In the genomic region with DNA sequence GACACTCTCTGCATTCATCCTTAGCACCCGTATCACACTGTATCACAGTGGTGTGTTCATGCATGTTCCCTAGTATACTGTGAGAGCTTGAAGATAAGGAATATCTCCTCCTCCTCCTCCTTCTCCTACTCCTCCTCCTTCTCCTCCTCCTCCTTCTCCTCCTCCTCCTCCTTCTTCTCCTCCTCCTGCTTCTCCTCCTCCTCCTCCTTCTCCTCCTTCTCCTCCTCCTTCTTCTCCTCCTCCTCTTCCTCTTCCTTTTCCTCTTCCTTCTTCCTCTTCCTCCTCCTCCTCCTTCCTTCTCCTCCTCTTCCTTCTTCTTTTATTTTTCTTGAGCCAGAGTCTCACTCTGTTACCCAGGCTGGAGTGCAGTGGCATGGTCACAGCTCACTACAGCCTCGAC, we compare ENCODE assay signal across 20 cellular contexts. TPM values are rescaled to one million over a fixed set of nuclear protein-coding genes. Genes with fewer than 3 reads are reported as not detected.
DNase-seq lines count a peak whose midpoint lies in the region; ATAC-seq, FAIRE-seq and TF ChIP-seq lines count a peak whose summit lies in the region.
"Had no signal": no experiment of that assay in that cellular context is flagged by ENCODE, and none has a peak within 500 bp of the region (broad histone marks: within the 10 kb centered on the region; RNA-seq: fewer than 3 reads in every experiment).

No MANE protein-coding gene starts in this region.

- H3K4me1 Mint-ChIP-seq in Caco-2 (ENCODE audit: low read depth, unreplicated experiment) = peaks cover 11% of the 10 kb centered on the region
- H3K4me1 Mint-ChIP-seq in mesothelial cell of epicardium = peaks cover 8% of the 10 kb centered on the region
- H3K4me1 Mint-ChIP-seq: CD4-positive, alpha-beta memory T cell had no signal

- H3K79me2 ChIP-seq in K562 (ENCODE audit: control insufficient read depth, insufficient read depth, low read length) = no peaks in the 10 kb centered on the region

- H3K9me1 ChIP-seq in K562 (ENCODE audit: control insufficient read depth, insufficient read depth, low read length) = no peaks in the 10 kb centered on the region

- no peak overlapping the region for H3K27ac ChIP-seq in K562 (ENCODE audit: extremely low read depth, low read depth, low read length)
- H3K27ac ChIP-seq: KMS-11 had no signal

- no peaks in the 10 kb centered on the region for H3K27me3 Mint-ChIP-seq in Caco-2 (ENCODE audit: insufficient read depth, unreplicated experiment)
- H3K27me3 Mint-ChIP-seq in mesothelial cell of epicardium (ENCODE audit: low read depth) = no peaks in the 10 kb centered on the region

- TF ChIP-seq CTCF in Caco-2 (IDR thresholded peaks at IDR 0.05; ENCODE audit: insufficient read depth in 1 of 2, low read depth in 1 of 2, low read length in 1 of 2, severe bottlenecking in 1 of 2, unreplicated experiment in 1 of 2) = no peak
- TF ChIP-seq CTCF in K562 (IDR thresholded peaks at IDR 0.05 in 2 of 3, conservative IDR thresholded peaks at IDR 0.05 in 1 of 3; ENCODE audit: insufficient read depth in 2 of 3, low read depth in 1 of 3, low read length in 3 of 3) = no peak
- no peak for TF ChIP-seq CTCF in mesothelial cell of epicardium (IDR thresholded peaks at IDR 0.05; ENCODE audit: unreplicated experiment)

- in situ Hi-C loops in K562 (cut with MboI) = no loop called here

- BruUV-seq in Caco-2 (replicated peaks; lab: Mats Ljungman, UMichigan) = no TSS peak
- BruUV-seq in K562 (replicated peaks; lab: Mats Ljungman, UMichigan) = no TSS peak

- CTCF ChIA-PET in Caco-2 (lab: Charles Lee) = interaction anchor here (0.7 kb wide), 1 partner anchor 789 kb away, joined by 4 read pairs; no protein-coding TSS in a partner anchor
- CTCF ChIA-PET in K562 (lab: Yijun Ruan, JAX; ENCODE audit: low intra/inter-chr PET ratio) = no interaction called here

- H3K9me3 Mint-ChIP-seq in Caco-2 (ENCODE audit: unreplicated experiment) (no peaks in the 10 kb centered on the region), mesothelial cell of epicardium (no peaks in the 10 kb centered on the region)
- H3K9me3 Mint-ChIP-seq: CD4-positive, alpha-beta memory T cell had no signal

- H3K4me3 Mint-ChIP-seq in Caco-2 (ENCODE audit: unreplicated experiment) (no peak overlapping the region), mesothelial cell of epicardium (no peak overlapping the region)
- H3K4me3 Mint-ChIP-seq: CD4-positive, alpha-beta memory T cell had no signal

- no peak for TF ChIP-seq EP300 in K562 (IDR thresholded peaks at IDR 0.05; ENCODE audit: low read length)

- no peaks in the 10 kb centered on the region for H4K20me1 ChIP-seq in K562 (replicated peaks; ENCODE audit: control insufficient read depth, insufficient read depth, low read length)

- no peak overlapping the region for H3K9ac ChIP-seq in K562 (ENCODE audit: insufficient read depth in 1 of 2, low read depth in 2 of 2, low read length in 2 of 2)
- H3K9ac ChIP-seq: KMS-11 had no signal

- no peaks in the 10 kb centered on the region for H3K27me3 ChIP-seq in Caco-2 (replicated peaks; ENCODE audit: control insufficient read depth, insufficient read depth, low read length)
- peaks cover 16 to 34% of the 10 kb centered on the region in 2 experiments; a peak in 4 of 5 replicates for H3K27me3 ChIP-seq in K562 (ENCODE audit: control insufficient read depth in 2 of 2, insufficient read depth in 2 of 2, low read length in 2 of 2)
- no peaks in the 10 kb centered on the region for H3K27me3 ChIP-seq in H7 (ENCODE audit: control insufficient read depth, insufficient read depth, low read length)

- POLR2A ChIA-PET in Caco-2 (lab: Charles Lee) = no interaction called here
- POLR2A ChIA-PET in K562 (lab: Yijun Ruan, JAX) = interaction anchor here (1.7 kb wide), 1 partner anchor 18 kb away, joined by 3 read pairs; no protein-coding TSS in a partner anchor

- H3K36me3 ChIP-seq in Caco-2 (ENCODE audit: control insufficient read depth, insufficient read depth, low read length) (no peaks in the 10 kb centered on the region), K562 (ENCODE audit: control insufficient read depth, insufficient read depth, low read length) (no peaks in the 10 kb centered on the region), H7 (replicated peaks; ENCODE audit: control insufficient read depth, insufficient read depth, low read length) (no peaks in the 10 kb centered on the region)

- H3K4me1 ChIP-seq in Caco-2 (peaks cover 31% of the 10 kb centered on the region), K562 (replicated peaks in 1 of 2; ENCODE audit: control insufficient read depth in 2 of 2, insufficient read depth in 2 of 2, low read length in 2 of 2) (no peaks in the 10 kb centered on the region)

- no peak for TF ChIP-seq RAD21 in K562 (CRISPR knock-in tag; conservative IDR thresholded peaks at IDR 0.05 in 1 of 2, IDR thresholded peaks at IDR 0.05 in 1 of 2)

- intact Hi-C loops in Caco-2 (cut with micrococcal nuclease; ENCODE audit: unreplicated experiment) (no loop called here), K562 (cut with micrococcal nuclease) (no loop called here)

- peak overlapping the region; percentile 0 for H3K27ac Mint-ChIP-seq in Caco-2 (ENCODE audit: unreplicated experiment)
- H3K27ac Mint-ChIP-seq in mesothelial cell of epicardium = peak overlapping the region; percentile 34
- H3K27ac Mint-ChIP-seq: CD4-positive, alpha-beta memory T cell; IgD-negative memory B cell had no signal

- H2AFZ ChIP-seq in K562 (ENCODE audit: low read depth, low read length) = no peak overlapping the region

- WGBS in K562 (ENCODE audit: insufficient coverage, low coverage, missing lambda C conversion rate) = 0% methylated on average over 2 of the region's 2 CpGs

- H3K9me3 ChIP-seq in Caco-2 (no peaks in the 10 kb centered on the region), K562 (replicated peaks; ENCODE audit: control insufficient read depth, insufficient read depth, low read depth, low read length) (no peaks in the 10 kb centered on the region)

- no peak for FAIRE-seq in K562 (lab: Jason Lieb, UNC)
- FAIRE-seq: D721Med, GM12892 had no signal

- ATAC-seq in K562 (no peak), HG03469 (IDR thresholded peaks at IDR 0.05; ENCODE audit: unreplicated experiment) (no peak)
- ATAC-seq: HCT116 had no signal

- DNase-seq in Caco-2 = no peak
- no peak for DNase-seq in K562 (ENCODE audit: extremely low read depth in 1 of 4, low spot score in 3 of 4)
- no peak for DNase-seq in mesothelial cell of epicardium (ENCODE audit: low spot score in 2 of 2, unreplicated experiment in 2 of 2)
- no peak for DNase-seq in NCI-H1105 (lab: John Stamatoyannopoulos, UW)
- no peak for DNase-seq in H7
- DNase-seq in NCI-H2081 (lab: John Stamatoyannopoulos, UW) = no peak
- DNase-seq: C1 segment of cervical spinal cord; CD4-positive, alpha-beta memory T cell; DMS153; DMS79 treated with DMSO at 0.1 percent for 48 hours; GDM1 had no signal

- H3K36me3 Mint-ChIP-seq in Caco-2 (ENCODE audit: insufficient read depth, unreplicated experiment) (no peaks in the 10 kb centered on the region), mesothelial cell of epicardium (no peaks in the 10 kb centered on the region)
- H3K36me3 Mint-ChIP-seq: CD4-positive, alpha-beta memory T cell had no signal

- H3K4me3 ChIP-seq in Caco-2 (ENCODE audit: low read depth, low read length) (no peak overlapping the region), K562 (no peak overlapping the region), H7 (ENCODE audit: insufficient read depth, low read depth, low read length) (no peak overlapping the region)

- no peak overlapping the region for H3K4me2 ChIP-seq in K562 (ENCODE audit: insufficient read depth, low read length)
- H3K4me2 ChIP-seq: KMS-11 had no signal

- no peak for TF ChIP-seq POLR2A in K562 (conservative IDR thresholded peaks at IDR 0.05)

RNA-seq across cellular contexts. Expression of a gene that starts 27.1 kb away (rescaled TPM):
- not detected in 2 replicates for total RNA-seq in Caco-2 (2022)
- not detected in 2 replicates for total RNA-seq in K562 (2011; cell fraction: chromatin; rRNA removed; ENCODE audit: low replicate concordance)
- not detected in 2 replicates for total RNA-seq in K562 (2011; cell fraction: nucleolus; rRNA removed)
- total RNA-seq in K562 (2011; cell fraction: nucleoplasm; rRNA removed) = not detected in 2 replicates
- not detected in 2 replicates for total RNA-seq in K562 (2014; rRNA removed)
- total RNA-seq in K562 (2014; rRNA removed; fragmentation: Illumina TruSeq; extraction: Trizol) = not detected in 2 replicates
- not detected in 2 replicates for total RNA-seq in K562 (2015; rRNA removed; fragmentation: Illumina TruSeq; extraction: Trizol)
- not detected in 2 replicates for total RNA-seq in K562 (2021)
- not detected in 2 replicates for polyA plus RNA-seq in K562 (2011; rRNA removed)
- not detected in 2 replicates for polyA plus RNA-seq in K562 (2011; cell fraction: cytosol; rRNA removed)
- polyA plus RNA-seq in K562 (2011; cell fraction: nucleus; rRNA removed) = not detected in 2 replicates
- polyA plus RNA-seq in K562 (2012) = not detected in 2 replicates
- polyA plus RNA-seq in K562 (2014; fragmentation: Illumina TruSeq; extraction: Trizol) = not detected in 2 replicates
- not detected for polyA plus RNA-seq in K562 (2014; fragmentation: Nextera tagmentation; extraction: Ambion mirVana)
- polyA plus RNA-seq in K562 (2014; rRNA removed) = not detected in 2 replicates
- polyA minus RNA-seq in K562 (2011; rRNA and poly(A)+ RNA removed) = not detected in 2 replicates
- polyA minus RNA-seq in K562 (2011; cell fraction: cytosol; rRNA and poly(A)+ RNA removed) = not detected in 2 replicates
- not detected in 2 replicates for polyA minus RNA-seq in K562 (2011; cell fraction: nucleus; rRNA and poly(A)+ RNA removed)
- not detected in 3 replicates for total RNA-seq in mesothelial cell of epicardium
- total RNA-seq in H7 (2014; rRNA removed; shearing (Covaris generic)) = not detected in 2 replicates
- total RNA-seq: A172; CD4-positive, alpha-beta memory T cell; H4; HT1080 had no signal
- polyA plus RNA-seq: CD4-positive, alpha-beta memory T cell; IgD-negative memory B cell had no signal

RNA-seq across cellular contexts. Expression of a gene that starts 49.6 kb away (rescaled TPM):
- 26.0 and 27.7 TPM in 2 replicates for total RNA-seq in Caco-2 (2022)
- 12.8 and 19.4 TPM in 2 replicates for total RNA-seq in K562 (2011; cell fraction: chromatin; rRNA removed; ENCODE audit: low replicate concordance)
- total RNA-seq in K562 (2011; cell fraction: nucleolus; rRNA removed) = 8.0 and 10.2 TPM in 2 replicates
- total RNA-seq in K562 (2011; cell fraction: nucleoplasm; rRNA removed) = 7.7 and 9.5 TPM in 2 replicates
- 2.0 and 2.9 TPM in 2 replicates for total RNA-seq in K562 (2014; rRNA removed)
- 2.3 and 2.5 TPM in 2 replicates for total RNA-seq in K562 (2014; rRNA removed; fragmentation: Illumina TruSeq; extraction: Trizol)
- total RNA-seq in K562 (2015; rRNA removed; fragmentation: Illumina TruSeq; extraction: Trizol) = 1.7 and 2.2 TPM in 2 replicates
- 5.5 and 6.5 TPM in 2 replicates for total RNA-seq in K562 (2021)
- polyA plus RNA-seq in K562 (2011; rRNA removed) = 3.4 and 4.2 TPM in 2 replicates
- polyA plus RNA-seq in K562 (2011; cell fraction: cytosol; rRNA removed) = 2.8 and 3.3 TPM in 2 replicates
- 4.0 and 4.1 TPM in 2 replicates for polyA plus RNA-seq in K562 (2011; cell fraction: nucleus; rRNA removed)
- polyA plus RNA-seq in K562 (2012) = 3.3 and 5.5 TPM in 2 replicates
- polyA plus RNA-seq in K562 (2014; fragmentation: Illumina TruSeq; extraction: Trizol) = 2.5 and 3.1 TPM in 2 replicates
- polyA plus RNA-seq in K562 (2014; fragmentation: Nextera tagmentation; extraction: Ambion mirVana) = under 1 TPM; 0.41 to 0.45 TPM
- 2.3 and 2.8 TPM in 2 replicates for polyA plus RNA-seq in K562 (2014; rRNA removed)
- 4.5 and 5.0 TPM in 2 replicates for polyA minus RNA-seq in K562 (2011; rRNA and poly(A)+ RNA removed)
- polyA minus RNA-seq in K562 (2011; cell fraction: cytosol; rRNA and poly(A)+ RNA removed) = 2.5 and 4.4 TPM in 2 replicates
- polyA minus RNA-seq in K562 (2011; cell fraction: nucleus; rRNA and poly(A)+ RNA removed) = 4.7 and 5.2 TPM in 2 replicates
- 36.1 to 38.4 TPM (median 37.7 TPM) in 3 replicates for total RNA-seq in mesothelial cell of epicardium
- total RNA-seq in H7 (2014; rRNA removed; shearing (Covaris generic)) = 6.1 and 8.7 TPM in 2 replicates
